15 cellular contexts compared by ENCODE assay signal in the genomic region with DNA sequence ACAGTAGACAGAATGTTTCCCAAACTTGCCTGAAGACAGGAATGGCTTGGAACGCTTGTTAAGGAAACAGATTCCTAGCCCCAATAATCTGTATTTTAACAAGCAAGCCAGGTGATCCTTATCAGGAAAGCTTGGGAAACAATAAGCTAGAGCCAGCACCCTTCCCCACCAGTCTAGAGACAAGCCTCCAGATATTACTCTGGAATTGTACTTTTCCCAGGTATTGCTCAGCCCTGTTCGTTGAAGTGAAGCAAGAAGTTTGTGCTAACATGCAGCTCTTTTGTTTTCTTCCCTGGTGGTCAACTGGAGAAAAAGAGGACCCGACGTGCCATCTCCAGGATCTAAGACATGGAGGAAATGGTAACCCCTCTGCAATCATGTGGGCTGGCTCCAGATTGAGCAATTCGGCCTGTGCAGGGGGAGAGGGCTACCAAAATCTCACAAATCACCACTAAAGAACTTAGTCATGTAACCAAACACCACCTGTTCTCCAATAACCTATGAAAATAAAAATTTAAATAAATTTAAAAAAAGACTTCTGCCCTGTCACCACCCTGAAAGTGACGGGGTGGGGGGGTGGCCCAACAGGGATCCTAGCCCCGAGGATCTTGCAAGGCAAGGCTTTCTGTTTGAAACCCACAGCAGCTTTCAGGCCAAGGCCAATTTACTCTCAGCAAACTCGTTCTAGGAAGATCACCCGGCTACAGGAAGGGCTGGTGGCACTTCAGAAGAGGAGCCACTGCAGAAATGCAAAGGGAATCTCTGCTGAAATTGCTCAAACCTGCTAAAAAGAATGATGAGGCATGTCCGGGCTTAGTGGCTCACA. TPM values are rescaled to one million over a fixed set of nuclear protein-coding genes. Genes with fewer than 3 reads are reported as not detected.
DNase-seq lines count a peak whose midpoint lies in the region; ATAC-seq and TF ChIP-seq lines count a peak whose summit lies in the region.
"Had no signal": no experiment of that assay in that cellular context is flagged by ENCODE, and none has a peak within 500 bp of the region (broad histone marks: within the 10 kb centered on the region; RNA-seq: fewer than 3 reads in every experiment).

No MANE protein-coding gene starts in this region.

- WGBS in mesodermal cell (ENCODE audit: insufficient coverage in 2 of 2), 2 experiments = 77 to 88% methylated on average over 7 to 8 of the region's 10 CpGs
- WGBS in psoas muscle, 3 donors = 72 to 81% (median 80%) methylated on average over 10 of the region's 10 CpGs

- TF ChIP-seq CTCF in AG04450 (IDR thresholded peaks at IDR 0.05; ENCODE audit: low read depth, low read length) = no peak
- no peak for TF ChIP-seq CTCF in WTC11 (IDR thresholded peaks at IDR 0.05)
- no peak for TF ChIP-seq CTCF in psoas muscle (IDR thresholded peaks at IDR 0.05)

- DNase-seq in AG04450 (ENCODE audit: low read depth, low spot score) = no peak
- no peak for DNase-seq in WTC11 (ENCODE audit: low spot score)
- no peak for DNase-seq in NCI-H345 treated with DMSO at 0.1 percent for 48 hours (lab: John Stamatoyannopoulos, UW; ENCODE audit: unreplicated experiment)
- DNase-seq in psoas muscle = no peak
- DNase-seq in NCI-H2227 treated with DMSO at 0.1 percent for 48 hours (lab: John Stamatoyannopoulos, UW) = no peak
- DNase-seq: activated CD4-positive, alpha-beta T cell treated with anti-CD3 and anti-CD28 coated beads for 4 hours; activated effector memory CD4-positive, alpha-beta T cell treated with Interleukin-2 at 50 U/mL for 16 hours; CD4-positive, alpha-beta memory T cell; cerebellar nuclear complex; NCI-H1694 treated with DMSO at 0.1 percent for 48 hours; pancreas had no signal

- ATAC-seq in WTC11 (no peak), GM21717 (IDR thresholded peaks at IDR 0.05; ENCODE audit: unreplicated experiment) (no peak), psoas muscle (no peak)
- ATAC-seq: left lobe of liver, pancreas had no signal

- H3K4me3 Mint-ChIP-seq in WTC11 = no peak overlapping the region
- H3K4me3 Mint-ChIP-seq: CD4-positive, alpha-beta memory T cell had no signal

- intact Hi-C loops in psoas muscle (cut with DNase I) = no loop called here

- CTCF ChIA-PET in AG04450 (lab: Charles Lee) (interaction anchor here (1.3 kb wide), 1 partner anchor 15 kb away, joined by 3 read pairs; no protein-coding TSS in a partner anchor), WTC11 (lab: Charles Lee) (interaction anchor here (1.1 kb wide), 1 partner anchor 47 kb away, joined by 3 read pairs; no protein-coding TSS in a partner anchor)

- H3K9me3 ChIP-seq in AG04450 (ENCODE audit: control insufficient read depth, insufficient read depth, low read length) (no peaks in the 10 kb centered on the region), HUES48 (ENCODE audit: control insufficient read depth, insufficient read depth, low read length) (no peaks in the 10 kb centered on the region), mesodermal cell (ENCODE audit: control insufficient read depth, low read length) (no peaks in the 10 kb centered on the region), psoas muscle (no peaks in the 10 kb centered on the region)
- H3K9me3 ChIP-seq: pancreas had no signal

- H3K4me1 ChIP-seq in HUES48 (ENCODE audit: control insufficient read depth, insufficient read depth, low read length) (peaks cover 84% of the 10 kb centered on the region), mesodermal cell (ENCODE audit: control insufficient read depth, insufficient read depth, low read length, poor library complexity, severe bottlenecking) (peaks cover 79% of the 10 kb centered on the region), psoas muscle (peaks cover 65% of the 10 kb centered on the region)

- peaks cover 5% of the 10 kb centered on the region; the same call in 1 of the 2 replicates for H3K36me3 Mint-ChIP-seq in WTC11
- H3K36me3 Mint-ChIP-seq: CD4-positive, alpha-beta memory T cell had no signal

- H3K4me3 ChIP-seq in AG04450 (ENCODE audit: low read depth, low read length) (no peak overlapping the region), HUES48 (ENCODE audit: low read depth, low read length) (no peak overlapping the region), mesodermal cell (ENCODE audit: extremely low read depth, insufficient read depth, low read length, poor library complexity, severe bottlenecking) (no peak overlapping the region), psoas muscle (no peak overlapping the region)
- H3K4me3 ChIP-seq: pancreas had no signal

- peak overlapping the region; percentile 79; the same call in 1 of the 2 replicates for H3K27ac Mint-ChIP-seq in WTC11

- H3K36me3 ChIP-seq in HUES48 (ENCODE audit: control insufficient read depth, insufficient read depth, low read length) = no peaks in the 10 kb centered on the region
- peaks cover 19% of the 10 kb centered on the region for H3K36me3 ChIP-seq in mesodermal cell (ENCODE audit: control insufficient read depth, insufficient read depth, low read length)
- no peaks in the 10 kb centered on the region for H3K36me3 ChIP-seq in psoas muscle (ENCODE audit: insufficient read depth in 1 of 2, low read depth in 1 of 2)

- H3K27ac ChIP-seq in AG04450 (ENCODE audit: low read depth, low read length) = peak overlapping the region; percentile 99
- peak overlapping the region; percentile 33 for H3K27ac ChIP-seq in HUES48 (ENCODE audit: low read depth, low read length)
- peak overlapping the region; percentile 45 for H3K27ac ChIP-seq in mesodermal cell (ENCODE audit: low read depth, low read length, severe bottlenecking)
- no peak overlapping the region for H3K27ac ChIP-seq in psoas muscle

- H3K27me3 Mint-ChIP-seq in WTC11 (ENCODE audit: low read depth) = no peaks in the 10 kb centered on the region; the same call in 1 of the 2 replicates
- H3K27me3 Mint-ChIP-seq: CD4-positive, alpha-beta memory T cell had no signal

- H3K4me1 Mint-ChIP-seq in WTC11 = peaks cover 96% of the 10 kb centered on the region
- H3K4me1 Mint-ChIP-seq: CD4-positive, alpha-beta memory T cell had no signal

- H3K9me3 Mint-ChIP-seq in WTC11 = no peaks in the 10 kb centered on the region
- H3K9me3 Mint-ChIP-seq: CD4-positive, alpha-beta memory T cell had no signal

- H3K9ac ChIP-seq in HUES48 (ENCODE audit: low read depth, low read length) = no peak overlapping the region

- POLR2A ChIA-PET in AG04450 (lab: Yijun Ruan, JAX) = interaction anchor here (0.7 to 1.6 kb wide), 2 partner anchors 12 to 47 kb away, joined by 3 to 4 read pairs; no protein-coding TSS in a partner anchor
- POLR2A ChIA-PET in WTC11 (lab: Charles Lee) = no interaction called here

- H3K27me3 ChIP-seq in AG04450 (ENCODE audit: control insufficient read depth, insufficient read depth, low read length) (no peaks in the 10 kb centered on the region), HUES48 (ENCODE audit: control insufficient read depth, insufficient read depth, low read length) (no peaks in the 10 kb centered on the region), psoas muscle (ENCODE audit: insufficient read depth in 3 of 3, low read length in 2 of 3) (no peaks in the 10 kb centered on the region)
- H3K27me3 ChIP-seq: pancreas had no signal

TF ChIP-seq in WTC11, 78 proteins besides CTCF, POLR2A, EP300 and RAD21 (continues in another document):
- TF ChIP-seq, protein P1, sequence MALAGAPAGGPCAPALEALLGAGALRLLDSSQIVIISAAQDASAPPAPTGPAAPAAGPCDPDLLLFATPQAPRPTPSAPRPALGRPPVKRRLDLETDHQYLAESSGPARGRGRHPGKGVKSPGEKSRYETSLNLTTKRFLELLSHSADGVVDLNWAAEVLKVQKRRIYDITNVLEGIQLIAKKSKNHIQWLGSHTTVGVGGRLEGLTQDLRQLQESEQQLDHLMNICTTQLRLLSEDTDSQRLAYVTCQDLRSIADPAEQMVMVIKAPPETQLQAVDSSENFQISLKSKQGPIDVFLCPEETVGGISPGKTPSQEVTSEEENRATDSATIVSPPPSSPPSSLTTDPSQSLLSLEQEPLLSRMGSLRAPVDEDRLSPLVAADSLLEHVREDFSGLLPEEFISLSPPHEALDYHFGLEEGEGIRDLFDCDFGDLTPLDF (CRISPR knock-in tag; IDR thresholded peaks at IDR 0.05) = no peak
- TF ChIP-seq FOXP1 (CRISPR knock-in tag; IDR thresholded peaks at IDR 0.05; ENCODE audit: borderline replicate concordance) (no peak), ARID4B (CRISPR knock-in tag; IDR thresholded peaks at IDR 0.05; ENCODE audit: borderline replicate concordance) (no peak), NFATC4 (CRISPR knock-in tag; IDR thresholded peaks at IDR 0.05) (no peak), ZNF671 (CRISPR knock-in tag; IDR thresholded peaks at IDR 0.05) (no peak)

RNA-seq across cellular contexts. Expression of gene SHB, which starts 48.6 kb away (rescaled TPM):
- 16.7 and 20.3 TPM in 2 replicates for polyA plus RNA-seq in AG04450 (2011; rRNA removed)
- polyA minus RNA-seq in AG04450 (2011; rRNA and poly(A)+ RNA removed) = 28.6 and 31.8 TPM in 2 replicates
- 9.5 to 12.2 TPM (median 10.6 TPM) in 3 replicates for total RNA-seq in WTC11 (2021)
- polyA plus RNA-seq in mesodermal cell (2013, experiment 1 of 2) = 16.0 TPM
- 15.2 TPM for polyA plus RNA-seq in mesodermal cell (2013, experiment 2 of 2)
- 10 to 100 TPM in 2 of 4 donors, 1 to 10 TPM in 2; 4.8 to 26.2 (median 12.4) TPM for total RNA-seq in psoas muscle
- polyA plus RNA-seq in psoas muscle = 10 to 100 TPM in 1 of 3 donors, 1 to 10 TPM in 2; 4.0 to 30.7 (median 5.1) TPM
